In genomic region chr3:81295906-81296305, GRCh38 we compare ENCODE assay signal across 1 cellular context.
A peak's percentile ranks its signal among the peaks of the same experiment; 100 is the strongest.
TF ChIP-seq lines count a peak whose summit lies in the region.

No MANE protein-coding gene starts in this region.

TF ChIP-seq in SK-N-SH, 30 proteins besides CTCF, POLR2A, EP300 and RAD21 (continued from another document):
- peak; percentile 74; the same call in 1 of the 2 replicates for TF ChIP-seq POLR2AphosphoS5 (IDR thresholded peaks at IDR 0.05; ENCODE audit: low read depth, low read length)
- TF ChIP-seq CHD2 (IDR thresholded peaks at IDR 0.05; ENCODE audit: low read length, partially characterized antibody), result peak; percentile 61
- TF ChIP-seq NRF1 (IDR thresholded peaks at IDR 0.05; ENCODE audit: low read depth, low read length), result no peak
- no peak for TF ChIP-seq SMC3 (IDR thresholded peaks at IDR 0.05; ENCODE audit: low read depth, low read length)
- no peak for TF ChIP-seq GABPA (IDR thresholded peaks at IDR 0.05; ENCODE audit: low read depth)
- peak; percentile 94 for TF ChIP-seq TCF12 (IDR thresholded peaks at IDR 0.05)
- peak; percentile 63; the same call in 1 of the 2 replicates for TF ChIP-seq TEAD4 (IDR thresholded peaks at IDR 0.05; ENCODE audit: borderline replicate concordance, insufficient read depth)
- no peak for TF ChIP-seq FOXJ3 (CRISPR knock-in tag; IDR thresholded peaks at IDR 0.05)
- no peak for TF ChIP-seq RFX5 (IDR thresholded peaks at IDR 0.05; ENCODE audit: low read length)
- TF ChIP-seq EZH2phosphoT487 (IDR thresholded peaks at IDR 0.05; ENCODE audit: borderline replicate concordance, low read depth), result no peak
- 0 out of 2 replicates have a peak, but pooled peaks have one; percentile 37 for TF ChIP-seq FOXM1 (IDR thresholded peaks at IDR 0.05; ENCODE audit: low read depth)
- TF ChIP-seq YY1 (IDR thresholded peaks at IDR 0.05; ENCODE audit: low read depth), result no peak
- 0 out of 2 replicates have a peak, but pooled peaks have one; percentile 9 for TF ChIP-seq RXRA (IDR thresholded peaks at IDR 0.05; ENCODE audit: borderline replicate concordance, low read depth)
- TF ChIP-seq JUND (IDR thresholded peaks at IDR 0.05), result peak; percentile 72
- TF ChIP-seq USF1 (IDR thresholded peaks at IDR 0.05; ENCODE audit: borderline replicate concordance, low read depth), result no peak
- no peak for TF ChIP-seq IRF3 (IDR thresholded peaks at IDR 0.05; ENCODE audit: low read depth, low read length)
- no peak for TF ChIP-seq MXI1 (IDR thresholded peaks at IDR 0.05; ENCODE audit: low read depth, low read length)
